1 cellular context compared by ENCODE assay signal in genomic region chr12:132554857-132555630, GRCh38.
TF ChIP-seq lines count a peak whose summit lies in the region.

No MANE protein-coding gene starts in this region.

TF ChIP-seq in H1, 55 proteins besides CTCF, POLR2A, EP300 and RAD21 (continued from another document):
- TF ChIP-seq SP1 (IDR thresholded peaks at IDR 0.05; ENCODE audit: low read depth, low read length), result no peak
- TF ChIP-seq TCF12 (IDR thresholded peaks at IDR 0.05; ENCODE audit: low read depth, low read length), result no peak
- no peak for TF ChIP-seq NRF1 (IDR thresholded peaks at IDR 0.05; ENCODE audit: low read depth, low read length)
- TF ChIP-seq MAX (IDR thresholded peaks at IDR 0.05), result no peak
- TF ChIP-seq SIN3A (conservative IDR thresholded peaks at IDR 0.05 in 1 of 2, IDR thresholded peaks at IDR 0.05 in 1 of 2; ENCODE audit: low read depth in 1 of 2, low read length in 2 of 2), result no peak
- no peak for TF ChIP-seq ZNF274 (IDR thresholded peaks at IDR 0.05; ENCODE audit: borderline replicate concordance, extremely low read depth, low read length)
- TF ChIP-seq CBX8 (IDR thresholded peaks at IDR 0.05; ENCODE audit: borderline replicate concordance, low read depth, low read length), result no peak
- no peak for TF ChIP-seq KDM1A (IDR thresholded peaks at IDR 0.05; ENCODE audit: borderline replicate concordance, low read length)
- TF ChIP-seq FOSL1 (IDR thresholded peaks at IDR 0.05; ENCODE audit: insufficient read depth, low read depth, low read length), result no peak
- no peak for TF ChIP-seq SP4 (IDR thresholded peaks at IDR 0.05; ENCODE audit: low read length)
- no peak for TF ChIP-seq ASH2L (IDR thresholded peaks at IDR 0.05; ENCODE audit: low read length)
TF ChIP-seq in H1: peak in this region for 0.
